Comparison of ENCODE assay signal across 9 cellular contexts in genomic region chr10:95656291-95657164, GRCh38. TPM values are rescaled to one million over a fixed set of nuclear protein-coding genes. Genes with fewer than 3 reads are reported as not detected.
DNase-seq lines count a peak whose midpoint lies in the region; ATAC-seq, FAIRE-seq and TF ChIP-seq lines count a peak whose summit lies in the region.
"Had no signal": no experiment of that assay in that cellular context is flagged by ENCODE, and none has a peak within 500 bp of the region (broad histone marks: within the 10 kb centered on the region; RNA-seq: fewer than 3 reads in every experiment).

Gene ALDH18A1 (minus strand): TSS chr10:95656711. CDS start chr10:95653377, 3,334 bp downstream.

- peaks cover 0 to 4% of the 10 kb centered on the region in 2 donors for H3K36me3 ChIP-seq in kidney (ENCODE audit: control insufficient read depth in 1 of 2, insufficient read depth in 2 of 2, low read length in 2 of 2)

- H3K4me3 ChIP-seq in AG10803 (ENCODE audit: low read length) (peak within 1 kb of the TSS; percentile 87), kidney (ENCODE audit: low read length in 2 of 2) (peak within 1 kb of the TSS; percentile 69 to 85)

- peak within 1 kb of the TSS; percentile 54 to 70 for H3K9ac ChIP-seq in kidney (ENCODE audit: low read length in 2 of 2)

- peaks cover 0 to 10% of the 10 kb centered on the region in 2 donors for H3K4me1 ChIP-seq in kidney (ENCODE audit: control insufficient read depth in 1 of 2, insufficient read depth in 1 of 2, low read depth in 1 of 2, low read length in 2 of 2)

- DNase-seq in AG10803 (ENCODE audit: low read depth) (peak; percentile 88), NCI-H510A (lab: John Stamatoyannopoulos, UW) (peak; percentile 88), cerebellum (ENCODE audit: low spot score) (peak; percentile 91), kidney (peak; percentile 98)
- DNase-seq in activated CD4-positive, CD25-positive, alpha-beta regulatory T cell treated with anti-CD3 and anti-CD28 coated beads, Interleukin-2, amount 50 U/mL, for 72 hours, result peak; percentile 94
- peak; percentile 94 for DNase-seq in stimulated activated CD4-positive, alpha-beta T cell treated with anti-CD3 and anti-CD28 coated beads, Interleukin-15, amount 100 ng/mL, for 24 hours

- no peaks in the 10 kb centered on the region for H3K9me3 ChIP-seq in kidney (ENCODE audit: control insufficient read depth in 1 of 2, low read length in 2 of 2)

- FAIRE-seq in kidney (lab: Jason Lieb, UNC), result peak; percentile 87
- FAIRE-seq: islet of Langerhans had no signal

- ATAC-seq in GM18909 (IDR thresholded peaks at IDR 0.05; ENCODE audit: poor library complexity, unreplicated experiment) (peak; percentile 89), HG03159 (IDR thresholded peaks at IDR 0.05; ENCODE audit: unreplicated experiment) (peak; percentile 90)

- TF ChIP-seq CTCF in AG10803 (conservative IDR thresholded peaks at IDR 0.05; ENCODE audit: low read length) (no peak), kidney (IDR thresholded peaks at IDR 0.05; ENCODE audit: borderline replicate concordance, extremely low read depth, insufficient read depth) (no peak)

- intact Hi-C loops in kidney (cut with DNase I), result no loop called here

- H3K27ac ChIP-seq in kidney (ENCODE audit: low read depth in 2 of 2, low read length in 2 of 2), result peak within 1 kb of the TSS; percentile 48 to 64

RNA-seq across cellular contexts. Expression of gene ALDH18A1, which starts in this region (rescaled TPM):
- total RNA-seq in cerebellum, result 36.3 TPM
- 72.0 TPM for total RNA-seq in kidney
- polyA plus RNA-seq in kidney (ENCODE audit: insufficient read depth, low read depth, low replicate concordance), result 23.6 TPM

Comparison
In these comparisons a context has a peak if more than half of its experiments do, and no peak if none do; other contexts are left out.
1. Peak in every context shown above with its lines: DNase-seq, ATAC-seq, H3K4me3 ChIP-seq and H3K27ac ChIP-seq.